Comparison of ENCODE assay signal across 1 cellular context in genomic region chr22:23858484-23858815, GRCh38.
TF ChIP-seq lines count a peak whose summit lies in the region.

No MANE protein-coding gene starts in this region.

TF ChIP-seq in HepG2, 621 proteins besides CTCF, POLR2A, EP300 and RAD21:
- TF ChIP-seq MIER3 (CRISPR knock-in tag; IDR thresholded peaks at IDR 0.05; ENCODE audit: borderline replicate concordance) (no peak), ZNF496 (CRISPR knock-in tag; IDR thresholded peaks at IDR 0.05; ENCODE audit: insufficient replicate concordance) (no peak), ZNF576 (CRISPR knock-in tag; IDR thresholded peaks at IDR 0.05) (no peak), NR2C2 (CRISPR knock-in tag; IDR thresholded peaks at IDR 0.05; ENCODE audit: borderline replicate concordance) (no peak), PHF8 (CRISPR knock-in tag; IDR thresholded peaks at IDR 0.05) (no peak), RFX5 (IDR thresholded peaks at IDR 0.05; ENCODE audit: low read depth, low read length) (no peak), ZNF7 (CRISPR knock-in tag; IDR thresholded peaks at IDR 0.05) (no peak), AHR (CRISPR knock-in tag; IDR thresholded peaks at IDR 0.05) (no peak), SP2 (CRISPR knock-in tag; IDR thresholded peaks at IDR 0.05) (no peak), DPF2 (CRISPR knock-in tag; IDR thresholded peaks at IDR 0.05; ENCODE audit: borderline replicate concordance, low read depth) (no peak), TEAD2 (CRISPR knock-in tag; IDR thresholded peaks at IDR 0.05) (no peak), ZNF362 (CRISPR knock-in tag; IDR thresholded peaks at IDR 0.05; ENCODE audit: borderline replicate concordance) (no peak), ZSCAN12 (CRISPR knock-in tag; IDR thresholded peaks at IDR 0.05) (no peak), ZNF382 (CRISPR knock-in tag; IDR thresholded peaks at IDR 0.05; ENCODE audit: borderline replicate concordance) (no peak)
- TF ChIP-seq, protein P1, sequence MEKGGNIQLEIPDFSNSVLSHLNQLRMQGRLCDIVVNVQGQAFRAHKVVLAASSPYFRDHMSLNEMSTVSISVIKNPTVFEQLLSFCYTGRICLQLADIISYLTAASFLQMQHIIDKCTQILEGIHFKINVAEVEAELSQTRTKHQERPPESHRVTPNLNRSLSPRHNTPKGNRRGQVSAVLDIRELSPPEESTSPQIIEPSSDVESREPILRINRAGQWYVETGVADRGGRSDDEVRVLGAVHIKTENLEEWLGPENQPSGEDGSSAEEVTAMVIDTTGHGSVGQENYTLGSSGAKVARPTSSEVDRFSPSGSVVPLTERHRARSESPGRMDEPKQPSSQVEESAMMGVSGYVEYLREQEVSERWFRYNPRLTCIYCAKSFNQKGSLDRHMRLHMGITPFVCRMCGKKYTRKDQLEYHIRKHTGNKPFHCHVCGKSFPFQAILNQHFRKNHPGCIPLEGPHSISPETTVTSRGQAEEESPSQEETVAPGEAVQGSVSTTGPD (CRISPR knock-in tag; IDR thresholded peaks at IDR 0.05), result no peak
- TF ChIP-seq, protein P2, sequence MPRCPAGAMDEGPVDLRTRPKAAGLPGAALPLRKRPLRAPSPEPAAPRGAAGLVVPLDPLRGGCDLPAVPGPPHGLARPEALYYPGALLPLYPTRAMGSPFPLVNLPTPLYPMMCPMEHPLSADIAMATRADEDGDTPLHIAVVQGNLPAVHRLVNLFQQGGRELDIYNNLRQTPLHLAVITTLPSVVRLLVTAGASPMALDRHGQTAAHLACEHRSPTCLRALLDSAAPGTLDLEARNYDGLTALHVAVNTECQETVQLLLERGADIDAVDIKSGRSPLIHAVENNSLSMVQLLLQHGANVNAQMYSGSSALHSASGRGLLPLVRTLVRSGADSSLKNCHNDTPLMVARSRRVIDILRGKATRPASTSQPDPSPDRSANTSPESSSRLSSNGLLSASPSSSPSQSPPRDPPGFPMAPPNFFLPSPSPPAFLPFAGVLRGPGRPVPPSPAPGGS (CRISPR knock-in tag; IDR thresholded peaks at IDR 0.05), result no peak
- TF ChIP-seq, protein P3, sequence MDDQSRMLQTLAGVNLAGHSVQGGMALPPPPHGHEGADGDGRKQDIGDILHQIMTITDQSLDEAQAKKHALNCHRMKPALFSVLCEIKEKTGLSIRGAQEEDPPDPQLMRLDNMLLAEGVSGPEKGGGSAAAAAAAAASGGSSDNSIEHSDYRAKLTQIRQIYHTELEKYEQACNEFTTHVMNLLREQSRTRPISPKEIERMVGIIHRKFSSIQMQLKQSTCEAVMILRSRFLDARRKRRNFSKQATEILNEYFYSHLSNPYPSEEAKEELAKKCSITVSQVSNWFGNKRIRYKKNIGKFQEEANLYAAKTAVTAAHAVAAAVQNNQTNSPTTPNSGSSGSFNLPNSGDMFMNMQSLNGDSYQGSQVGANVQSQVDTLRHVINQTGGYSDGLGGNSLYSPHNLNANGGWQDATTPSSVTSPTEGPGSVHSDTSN (CRISPR knock-in tag; IDR thresholded peaks at IDR 0.05; ENCODE audit: borderline replicate concordance), result no peak
